11 cellular contexts compared by ENCODE assay signal in the genomic region with DNA sequence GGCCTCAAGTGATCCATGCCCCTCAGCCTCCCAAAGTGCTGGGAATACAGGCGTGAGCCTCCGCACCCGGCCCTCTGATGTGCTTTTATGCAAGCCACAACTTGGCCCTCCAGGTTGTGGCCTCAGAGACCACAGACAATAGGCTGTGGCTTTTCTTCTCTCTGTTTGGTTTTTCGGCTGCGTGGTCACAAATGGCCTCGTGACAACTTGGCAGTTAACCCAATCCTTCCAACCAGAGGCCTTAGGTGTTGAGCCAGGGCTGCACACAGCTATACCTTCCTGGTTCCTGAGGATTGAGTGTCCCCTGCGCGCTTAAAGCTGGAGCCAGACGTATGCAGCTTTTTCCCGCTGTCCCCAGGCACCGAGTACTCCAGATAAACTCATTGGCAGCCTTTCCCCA. TPM values are rescaled to one million over a fixed set of nuclear protein-coding genes. Genes with fewer than 3 reads are reported as not detected.
DNase-seq lines count a peak whose midpoint lies in the region; ATAC-seq and TF ChIP-seq lines count a peak whose summit lies in the region.
"Had no signal": no experiment of that assay in that cellular context is flagged by ENCODE, and none has a peak within 500 bp of the region (broad histone marks: within the 10 kb centered on the region; RNA-seq: fewer than 3 reads in every experiment).

No MANE protein-coding gene starts in this region.

- H3K27me3 ChIP-seq in adrenal gland: no peaks in the 10 kb centered on the region

- TF ChIP-seq CTCF in adrenal gland (IDR thresholded peaks at IDR 0.05): no peak

- intact Hi-C loops in adrenal gland (cut with DNase I): no loop called here

- 11 to 14% (median 13%) methylated on average over 6 to 11 of the region's 11 CpGs for WGBS in adrenal gland, 4 donors
- 73 to 78% methylated on average over 10 to 11 of the region's 11 CpGs for whole genome bisulfite sequencing in mesodermal cell (ENCODE audit: insufficient coverage in 2 of 2), 2 experiments

- ATAC-seq in HG02759 (IDR thresholded peaks at IDR 0.05; ENCODE audit: unreplicated experiment) (peak; percentile 35), HG03280 (IDR thresholded peaks at IDR 0.05; ENCODE audit: unreplicated experiment) (no peak)

- H3K4me3 ChIP-seq in adrenal gland (no peak overlapping the region), mesodermal cell (ENCODE audit: extremely low read depth, insufficient read depth, low read length, poor library complexity, severe bottlenecking) (no peak overlapping the region)

- H3K4me1 ChIP-seq in adrenal gland (replicated peaks in 1 of 2): peaks cover 0 to 13% of the 10 kb centered on the region in 2 donors
- H3K4me1 ChIP-seq in mesodermal cell (ENCODE audit: control insufficient read depth, insufficient read depth, low read length, poor library complexity, severe bottlenecking): peaks cover 22% of the 10 kb centered on the region

- peak overlapping the region in 4 of 5 donors; percentile 9 to 57 (median 31) for H3K27ac ChIP-seq in adrenal gland
- peak overlapping the region; percentile 72 for H3K27ac ChIP-seq in mesodermal cell (ENCODE audit: low read depth, low read length, severe bottlenecking)
- H3K27ac ChIP-seq: RWPE1, WERI-Rb-1 had no signal

- H3K36me3 ChIP-seq in adrenal gland (replicated peaks in 1 of 2) (no peaks in the 10 kb centered on the region), mesodermal cell (ENCODE audit: control insufficient read depth, insufficient read depth, low read length) (no peaks in the 10 kb centered on the region)
- H3K36me3 ChIP-seq: WERI-Rb-1 had no signal

- no peak for TF ChIP-seq POLR2A in adrenal gland (IDR thresholded peaks at IDR 0.05)

- peak; percentile 70 for DNase-seq in GF-D8 (lab: John Stamatoyannopoulos, UW)
- peak; percentile 20 to 57 (median 35) for DNase-seq in adrenal gland
- DNase-seq in DMS53 treated with DMSO at 0.1 percent for 48 hours (lab: John Stamatoyannopoulos, UW; ENCODE audit: unreplicated experiment): no peak
- no peak for DNase-seq in T-helper 1 cell
- DNase-seq in ecto neural progenitor cell (ENCODE audit: low spot score): no peak
- DNase-seq: naive thymus-derived CD4-positive, alpha-beta T cell; WERI-Rb-1 had no signal

- no peaks in the 10 kb centered on the region for H3K9me3 ChIP-seq in adrenal gland (replicated peaks in 1 of 3)
- no peaks in the 10 kb centered on the region for H3K9me3 ChIP-seq in mesodermal cell (ENCODE audit: control insufficient read depth, low read length)

RNA-seq across cellular contexts. Expression of a gene that starts 6.3 kb away (rescaled TPM):
- under 1 TPM in 2 of 8 donors, not detected in 6; 0.14 to 0.17 TPM for total RNA-seq in adrenal gland
- under 1 TPM; 0.13 to 0.84 (median 0.56) TPM for polyA plus RNA-seq in adrenal gland
- polyA plus RNA-seq in mesodermal cell (2013, experiment 1 of 2): 0.74 TPM
- polyA plus RNA-seq in mesodermal cell (2013, experiment 2 of 2): 0.86 TPM
- total RNA-seq: naive thymus-derived CD4-positive, alpha-beta T cell had no signal
- polyA plus RNA-seq: naive thymus-derived CD4-positive, alpha-beta T cell had no signal

Comparison
In these comparisons a context has a peak if more than half of its experiments do, and no peak if none do; other contexts are left out.
1. DNase-seq: peak in GF-D8 (single experiment) and adrenal gland (7 of 7); none in DMS53 treated with DMSO at 0.1 percent for 48 hours (single experiment), T-helper 1 cell (0 of 5) and ecto neural progenitor cell (single experiment).